Comparison of ENCODE assay signal across 1 cellular context in the genomic region with DNA sequence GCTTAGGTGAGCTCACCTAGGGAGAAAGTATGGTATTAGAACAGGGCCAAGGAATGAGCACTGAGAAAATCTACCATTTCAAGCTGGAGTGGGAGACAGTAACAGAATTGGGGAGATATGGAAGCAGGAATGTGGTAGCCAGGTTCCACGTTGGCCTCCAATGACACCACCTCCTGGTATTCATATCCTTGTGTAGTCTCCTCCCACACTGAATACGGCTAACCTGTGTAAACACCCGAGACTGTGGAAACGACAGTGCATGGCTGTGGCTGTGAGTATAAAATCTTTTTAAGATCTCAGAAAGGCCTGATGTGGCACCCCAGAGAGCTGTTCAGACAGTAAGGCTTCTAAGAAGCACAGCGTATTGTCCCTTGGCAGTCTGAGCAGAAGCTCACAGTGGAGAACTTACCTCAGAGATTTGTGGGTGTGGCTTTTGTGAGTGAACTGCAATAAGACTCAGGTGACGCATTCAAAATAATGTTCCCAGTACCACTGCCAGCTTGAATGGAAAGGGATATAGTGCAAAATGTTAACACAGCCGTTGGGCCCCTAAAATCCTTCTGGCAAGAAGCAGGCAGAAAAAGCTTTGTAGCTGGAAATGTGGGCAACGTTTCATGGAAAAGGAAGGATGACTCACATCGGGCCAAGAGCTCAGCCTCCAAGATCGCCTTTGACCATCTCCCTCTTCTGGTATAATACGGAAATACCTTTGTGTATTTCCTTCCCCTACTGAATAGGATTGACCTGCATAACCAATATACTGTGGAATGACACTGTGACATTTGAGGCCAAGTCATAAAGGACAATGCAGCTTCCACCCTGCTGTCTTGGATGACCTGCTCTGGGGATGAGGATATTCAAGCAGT.
TF ChIP-seq lines count a peak whose summit lies in the region.

No MANE protein-coding gene starts in this region.

TF ChIP-seq in SK-N-SH treated with all-trans-retinoic acid at 6 μM for 48 hours, 23 proteins besides CTCF, POLR2A, EP300 and RAD21 (continued from another document):
- TF ChIP-seq, protein P1, sequence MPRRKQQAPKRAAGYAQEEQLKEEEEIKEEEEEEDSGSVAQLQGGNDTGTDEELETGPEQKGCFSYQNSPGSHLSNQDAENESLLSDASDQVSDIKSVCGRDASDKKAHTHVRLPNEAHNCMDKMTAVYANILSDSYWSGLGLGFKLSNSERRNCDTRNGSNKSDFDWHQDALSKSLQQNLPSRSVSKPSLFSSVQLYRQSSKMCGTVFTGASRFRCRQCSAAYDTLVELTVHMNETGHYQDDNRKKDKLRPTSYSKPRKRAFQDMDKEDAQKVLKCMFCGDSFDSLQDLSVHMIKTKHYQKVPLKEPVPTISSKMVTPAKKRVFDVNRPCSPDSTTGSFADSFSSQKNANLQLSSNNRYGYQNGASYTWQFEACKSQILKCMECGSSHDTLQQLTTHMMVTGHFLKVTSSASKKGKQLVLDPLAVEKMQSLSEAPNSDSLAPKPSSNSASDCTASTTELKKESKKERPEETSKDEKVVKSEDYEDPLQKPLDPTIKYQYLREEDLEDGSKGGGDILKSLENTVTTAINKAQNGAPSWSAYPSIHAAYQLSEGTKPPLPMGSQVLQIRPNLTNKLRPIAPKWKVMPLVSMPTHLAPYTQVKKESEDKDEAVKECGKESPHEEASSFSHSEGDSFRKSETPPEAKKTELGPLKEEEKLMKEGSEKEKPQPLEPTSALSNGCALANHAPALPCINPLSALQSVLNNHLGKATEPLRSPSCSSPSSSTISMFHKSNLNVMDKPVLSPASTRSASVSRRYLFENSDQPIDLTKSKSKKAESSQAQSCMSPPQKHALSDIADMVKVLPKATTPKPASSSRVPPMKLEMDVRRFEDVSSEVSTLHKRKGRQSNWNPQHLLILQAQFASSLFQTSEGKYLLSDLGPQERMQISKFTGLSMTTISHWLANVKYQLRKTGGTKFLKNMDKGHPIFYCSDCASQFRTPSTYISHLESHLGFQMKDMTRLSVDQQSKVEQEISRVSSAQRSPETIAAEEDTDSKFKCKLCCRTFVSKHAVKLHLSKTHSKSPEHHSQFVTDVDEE (CRISPR knock-in tag; IDR thresholded peaks at IDR 0.05), result no peak
- TF ChIP-seq OSR1 (CRISPR knock-in tag; IDR thresholded peaks at IDR 0.05), result no peak
- no peak for TF ChIP-seq ZC3H10 (CRISPR knock-in tag; IDR thresholded peaks at IDR 0.05)
- TF ChIP-seq ESRRG (CRISPR knock-in tag; IDR thresholded peaks at IDR 0.05), result no peak
- no peak for TF ChIP-seq ZFP30 (CRISPR knock-in tag; IDR thresholded peaks at IDR 0.05)
- TF ChIP-seq TOX (CRISPR knock-in tag; IDR thresholded peaks at IDR 0.05; ENCODE audit: borderline replicate concordance), result no peak
- TF ChIP-seq BACH2 (CRISPR knock-in tag; IDR thresholded peaks at IDR 0.05; ENCODE audit: borderline replicate concordance), result no peak
- TF ChIP-seq RARB (CRISPR knock-in tag; IDR thresholded peaks at IDR 0.05), result no peak
